Comparison of ENCODE assay signal across 5 cellular contexts in the genomic region with DNA sequence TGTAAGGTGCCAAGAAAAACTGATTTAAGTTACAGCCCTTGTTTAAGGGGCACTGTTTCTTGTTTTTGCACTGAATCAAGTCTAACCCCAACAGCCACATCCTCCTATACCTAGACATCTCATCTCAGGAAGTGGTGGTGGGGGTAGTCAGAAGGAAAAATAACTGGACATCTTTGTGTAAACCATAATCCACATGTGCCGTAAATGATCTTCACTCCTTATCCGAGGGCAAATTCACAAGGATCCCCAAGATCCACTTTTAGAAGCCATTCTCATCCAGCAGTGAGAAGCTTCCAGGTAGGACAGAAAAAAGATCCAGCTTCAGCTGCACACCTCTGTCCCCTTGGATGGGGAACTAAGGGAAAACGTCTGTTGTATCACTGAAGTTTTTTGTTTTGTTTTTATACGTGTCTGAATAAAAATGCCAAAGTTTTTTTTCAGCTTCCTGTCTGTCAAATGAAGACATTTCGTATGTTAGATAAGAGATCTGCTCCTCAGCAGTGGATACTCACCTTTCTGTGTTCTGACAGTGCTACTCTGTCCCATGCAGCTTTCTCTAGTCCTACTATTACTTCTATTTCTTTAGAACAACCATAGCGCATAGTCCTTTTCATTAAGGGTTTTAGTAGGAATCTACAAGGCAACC. TPM values are rescaled to one million over a fixed set of nuclear protein-coding genes. Genes with fewer than 3 reads are reported as not detected.
DNase-seq lines count a peak whose midpoint lies in the region; ATAC-seq and TF ChIP-seq lines count a peak whose summit lies in the region.

No MANE protein-coding gene starts in this region.

- peaks cover 27% of the 10 kb centered on the region for H3K79me2 ChIP-seq in OCI-LY1 (ENCODE audit: insufficient read depth, low read length)

- H3K9me2 ChIP-seq in OCI-LY1 (ENCODE audit: low read depth, low read length): no peaks in the 10 kb centered on the region

- H3K36me3 ChIP-seq in OCI-LY1 (ENCODE audit: insufficient read depth, low read length) (peaks cover 24% of the 10 kb centered on the region), endodermal cell (ENCODE audit: control insufficient read depth, insufficient read depth, low read length) (peaks cover 33% of the 10 kb centered on the region)

- no peaks in the 10 kb centered on the region for H3K9me3 Mint-ChIP-seq in endodermal cell
- H3K9me3 Mint-ChIP-seq in stimulated activated naive CD8-positive, alpha-beta T cell treated with anti-CD3 and anti-CD28 coated beads, Interleukin-15, amount 100 ng/mL, for 72 hours: no peaks in the 10 kb centered on the region

- peak overlapping the region; percentile 94 for H3K4me3 ChIP-seq in OCI-LY1 (ENCODE audit: low read depth, low read length, poor library complexity, severe bottlenecking)
- peak overlapping the region; percentile 91 for H3K4me3 ChIP-seq in endodermal cell (ENCODE audit: low read length)

- H3K36me3 Mint-ChIP-seq in endodermal cell (ENCODE audit: low read depth): peaks cover 52% of the 10 kb centered on the region

- DNase-seq in endodermal cell (no peak), DMS53 treated with DMSO at 0.1 percent for 48 hours (lab: John Stamatoyannopoulos, UW; ENCODE audit: unreplicated experiment) (no peak)
- DNase-seq in stimulated activated naive CD8-positive, alpha-beta T cell treated with anti-CD3 and anti-CD28 coated beads, Interleukin-15, amount 100 ng/mL, for 72 hours: peak; percentile 27 to 41

- ATAC-seq in stimulated activated naive CD8-positive, alpha-beta T cell treated with anti-CD3 and anti-CD28 coated beads, Interleukin-15, amount 100 ng/mL, for 72 hours: peak; percentile 33
- no peak for ATAC-seq in GM19324 (IDR thresholded peaks at IDR 0.05; ENCODE audit: low FRiP score, unreplicated experiment)

- no peak overlapping the region for H3K27ac Mint-ChIP-seq in endodermal cell
- peak overlapping the region; percentile 98 for H3K27ac Mint-ChIP-seq in stimulated activated naive CD8-positive, alpha-beta T cell treated with anti-CD3 and anti-CD28 coated beads, Interleukin-15, amount 100 ng/mL, for 72 hours

- peak overlapping the region; percentile 98 for H3K9ac ChIP-seq in OCI-LY1 (ENCODE audit: low read length)
- H3K9ac ChIP-seq in endodermal cell (ENCODE audit: extremely low read depth, low read length, poor library complexity, severe bottlenecking): peak overlapping the region; percentile 69

- peak overlapping the region; percentile 83 for H3K4me2 ChIP-seq in OCI-LY1 (ENCODE audit: low read length)

- H3K27me3 ChIP-seq in OCI-LY1 (ENCODE audit: insufficient read depth, low read length): no peaks in the 10 kb centered on the region
- no peaks in the 10 kb centered on the region for H3K27me3 ChIP-seq in endodermal cell (ENCODE audit: control insufficient read depth, insufficient read depth, low read length, poor library complexity, severe bottlenecking)

- 93 to 94% methylated on average over 4 to 6 of the region's 6 CpGs for WGBS in endodermal cell (ENCODE audit: insufficient coverage in 1 of 2, insufficient read length in 1 of 2), 2 experiments

- TF ChIP-seq CTCF in OCI-LY1 (IDR thresholded peaks at IDR 0.05; ENCODE audit: low read length) (no peak), endodermal cell (conservative IDR thresholded peaks at IDR 0.05) (no peak)

- H3K27ac ChIP-seq in OCI-LY1 (ENCODE audit: low read depth, low read length, poor library complexity, severe bottlenecking) (no peak overlapping the region), endodermal cell (ENCODE audit: low read depth, low read length) (no peak overlapping the region)

- peaks cover 22% of the 10 kb centered on the region for H3K4me1 Mint-ChIP-seq in endodermal cell
- peaks cover 56% of the 10 kb centered on the region for H3K4me1 Mint-ChIP-seq in stimulated activated naive CD8-positive, alpha-beta T cell treated with anti-CD3 and anti-CD28 coated beads, Interleukin-15, amount 100 ng/mL, for 72 hours

- peaks cover 23% of the 10 kb centered on the region for H3K4me1 ChIP-seq in OCI-LY1 (ENCODE audit: insufficient read depth, low read length, severe bottlenecking)
- H3K4me1 ChIP-seq in endodermal cell (ENCODE audit: control insufficient read depth, insufficient read depth, low read length): no peaks in the 10 kb centered on the region

- no peaks in the 10 kb centered on the region for H4K20me1 ChIP-seq in OCI-LY1 (ENCODE audit: insufficient read depth, low read length)

- no peaks in the 10 kb centered on the region for H3F3A ChIP-seq in OCI-LY1 (ENCODE audit: insufficient read depth, low read length)

- H3K9me3 ChIP-seq in OCI-LY1 (ENCODE audit: low read length) (no peaks in the 10 kb centered on the region), endodermal cell (ENCODE audit: control insufficient read depth, low read length) (no peaks in the 10 kb centered on the region)

- no peak overlapping the region for H2AFZ ChIP-seq in OCI-LY1 (ENCODE audit: low read length)

- peak overlapping the region; percentile 99 for H3K4me3 Mint-ChIP-seq in endodermal cell
- peak overlapping the region; percentile 96 to 97 for H3K4me3 Mint-ChIP-seq in stimulated activated naive CD8-positive, alpha-beta T cell treated with anti-CD3 and anti-CD28 coated beads, Interleukin-15, amount 100 ng/mL, for 72 hours

- H3K27me3 Mint-ChIP-seq in endodermal cell (ENCODE audit: insufficient read depth): no peaks in the 10 kb centered on the region
- no peaks in the 10 kb centered on the region for H3K27me3 Mint-ChIP-seq in stimulated activated naive CD8-positive, alpha-beta T cell treated with anti-CD3 and anti-CD28 coated beads, Interleukin-15, amount 100 ng/mL, for 72 hours

RNA-seq across cellular contexts. Expression of a gene that starts 1.2 kb away (rescaled TPM):
- total RNA-seq in endodermal cell: 100 to 1,000 TPM; 128 to 161 TPM
- 155 TPM for polyA plus RNA-seq in endodermal cell (2013, experiment 1 of 2)
- 147 TPM for polyA plus RNA-seq in endodermal cell (2013, experiment 2 of 2)

RNA-seq across cellular contexts. Expression of a gene that starts 13.2 kb away (rescaled TPM):
- 1,000 to 10,000 TPM; 4,305 to 4,379 TPM for total RNA-seq in endodermal cell
- polyA plus RNA-seq in endodermal cell (2013, experiment 1 of 2): 4,554 TPM
- polyA plus RNA-seq in endodermal cell (2013, experiment 2 of 2): 4,086 TPM

RNA-seq across cellular contexts. Expression of a gene that starts 14.9 kb away (rescaled TPM):
- 1 to 10 TPM; 7.9 to 9.1 TPM for total RNA-seq in endodermal cell
- polyA plus RNA-seq in endodermal cell (2013, experiment 1 of 2): 6.1 TPM
- 4.3 TPM for polyA plus RNA-seq in endodermal cell (2013, experiment 2 of 2)

RNA-seq across cellular contexts. Expression of a gene that starts 23.2 kb away (rescaled TPM):
- 10 to 100 TPM; 45.7 to 51.8 TPM for total RNA-seq in endodermal cell
- 41.7 TPM for polyA plus RNA-seq in endodermal cell (2013, experiment 1 of 2)
- 35.4 TPM for polyA plus RNA-seq in endodermal cell (2013, experiment 2 of 2)

RNA-seq across cellular contexts. Expression of a gene that starts 24.9 kb away (rescaled TPM):
- 100 to 1,000 TPM in 1 of 2 donors, 10 to 100 TPM in 1; 97.0 to 118 TPM for total RNA-seq in endodermal cell
- polyA plus RNA-seq in endodermal cell (2013, experiment 1 of 2): 55.5 TPM
- 64.1 TPM for polyA plus RNA-seq in endodermal cell (2013, experiment 2 of 2)

Comparison
In these comparisons a context has a peak if more than half of its experiments do, and no peak if none do; other contexts are left out.
1. DNase-seq: peak in stimulated activated naive CD8-positive, alpha-beta T cell treated with anti-CD3 and anti-CD28 coated beads, Interleukin-15, amount 100 ng/mL, for 72 hours (2 of 2); none in endodermal cell (single experiment) and DMS53 treated with DMSO at 0.1 percent for 48 hours (single experiment).